1 cellular context compared by ENCODE assay signal in genomic region chr13:42007844-42008243, GRCh38.
TF ChIP-seq lines count a peak whose summit lies in the region.

No MANE protein-coding gene starts in this region.

TF ChIP-seq in endothelial cell of umbilical vein, 7 proteins besides CTCF, POLR2A, EP300 and RAD21:
- TF ChIP-seq GATA2 (IDR thresholded peaks at IDR 0.05; ENCODE audit: insufficient read depth, insufficient read length, low read depth, low read length) (peak; percentile 15), POLR2AphosphoS5 (IDR thresholded peaks at IDR 0.05; ENCODE audit: insufficient read depth, low read depth, low read length) (no peak)
